ENCODE assay signal across 8 cellular contexts in the genomic region with DNA sequence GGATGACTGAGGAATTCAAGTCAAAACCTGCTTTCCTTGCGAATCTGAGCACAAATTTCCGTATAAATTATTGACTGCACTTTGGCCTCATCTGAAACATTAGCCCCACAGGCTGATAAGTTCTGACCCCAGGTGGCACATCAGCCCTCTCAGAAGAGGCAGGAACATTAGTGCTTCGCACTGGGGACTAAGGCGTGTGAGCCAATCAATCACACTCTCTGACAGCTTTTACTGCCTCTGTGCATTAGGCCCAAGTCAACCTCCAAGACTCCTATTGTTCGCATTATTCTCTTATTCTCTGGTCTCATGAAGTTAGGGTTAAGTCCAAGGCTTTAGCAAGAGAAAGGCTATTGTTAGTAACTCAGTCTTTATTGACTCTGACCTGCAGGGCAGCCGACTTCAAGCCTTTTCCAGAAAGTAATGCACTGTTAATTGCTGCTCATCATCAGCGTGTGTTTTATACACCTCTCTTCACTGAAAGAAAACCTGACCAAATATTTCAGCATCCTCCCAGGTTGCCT.
A peak's percentile ranks its signal among the peaks of the same experiment; 100 is the strongest.
DNase-seq lines count a peak whose midpoint lies in the region; ATAC-seq lines count a peak whose summit lies in the region.

No MANE protein-coding gene starts in this region.

- ATAC-seq in right cardiac atrium (peak in 1 of 2 donors; percentile 26), left ventricle myocardium superior (no peak), left lobe of liver (peak; percentile 48), GM21360 (IDR thresholded peaks at IDR 0.05; ENCODE audit: unreplicated experiment) (no peak)

- H3K27me3 ChIP-seq in right cardiac atrium (ENCODE audit: control insufficient read depth, insufficient read depth), result no peaks in the 10 kb centered on the region

- intact Hi-C loops in right cardiac atrium (cut with DNase I) (no loop called here), left ventricle myocardium superior (cut with micrococcal nuclease) (no loop called here)

- no peak overlapping the region for H3K4me3 ChIP-seq in right cardiac atrium (ENCODE audit: low read length)

- 75% methylated on average over 7 of the region's 7 CpGs for WGBS in right cardiac atrium

- no peak for DNase-seq in right cardiac atrium
- no peak for DNase-seq in left ventricle myocardium superior
- DNase-seq in SW480 (ENCODE audit: low spot score), result peak; percentile 84
- no peak for DNase-seq in left lobe of liver (ENCODE audit: low spot score)
- DNase-seq in T1000 (lab: John Stamatoyannopoulos, UW), result no peak
- no peak for DNase-seq in SIG-M5 treated with dmso at 0.1 percent for 504 hours (lab: John Stamatoyannopoulos, UW; ENCODE audit: unreplicated experiment)
- no peak for DNase-seq in NCI-H446 treated with DMSO at 0.1 percent for 48 hours (lab: John Stamatoyannopoulos, UW)

- no peaks in the 10 kb centered on the region for H3K9me3 ChIP-seq in right cardiac atrium (ENCODE audit: control insufficient read depth, low read length)

- peak overlapping the region; percentile 62 for H3K27ac ChIP-seq in right cardiac atrium (ENCODE audit: low read length)

- H3K4me1 ChIP-seq in right cardiac atrium (ENCODE audit: control insufficient read depth, insufficient read depth, low read length), result peaks cover 16% of the 10 kb centered on the region
